ENCODE assay signal across 7 cellular contexts in the genomic region with DNA sequence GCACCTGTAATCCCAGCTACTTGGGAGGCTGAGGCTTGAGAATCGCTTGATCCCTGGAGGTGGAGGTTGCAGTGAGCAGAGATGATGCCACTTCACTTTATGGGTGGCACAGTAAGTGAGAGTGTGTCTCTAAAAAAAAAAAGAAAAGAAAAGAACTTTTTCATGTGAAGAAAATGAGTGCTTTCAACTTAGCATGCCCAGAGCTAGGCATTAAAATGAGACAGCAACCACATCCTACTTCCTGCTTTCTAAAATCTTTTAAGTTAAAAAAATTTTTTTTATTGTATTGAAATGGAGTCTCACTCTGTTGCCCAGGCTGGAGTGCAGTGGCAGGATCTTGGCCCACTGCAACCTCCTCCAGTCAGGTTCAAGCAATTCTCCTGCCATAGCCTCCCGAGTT.
A peak's percentile ranks its signal among the peaks of the same experiment; 100 is the strongest.
DNase-seq lines count a peak whose midpoint lies in the region; ATAC-seq and TF ChIP-seq lines count a peak whose summit lies in the region.
"Not testable (repeated sequence)": the region's sequence is repeated elsewhere in the genome, so short reads cannot be mapped to it uniquely, and the experiment has no call there.

No MANE protein-coding gene starts in this region.

- H3K27me3 ChIP-seq in DND-41 (ENCODE audit: insufficient read depth, low read length, poor library complexity): not testable (repeated sequence)

- not testable (repeated sequence) for H3K9me3 Mint-ChIP-seq in activated CD4-positive, alpha-beta T cell treated with anti-CD3 and anti-CD28 coated beads for 36 hours (ENCODE audit: low read depth); activated CD8-positive, alpha-beta T cell treated with anti-CD3 and anti-CD28 coated beads, Interleukin-2, amount 10 ng/mL, durations not matched to agents 7 days and 5 days (ENCODE audit: insufficient read depth); activated naive CD4-positive, alpha-beta T cell treated with anti-CD3 and anti-CD28 coated beads, Interleukin-2, amount 50 U/mL, for 72 hours; effector memory CD8-positive, alpha-beta T cell; natural killer cell; stimulated activated naive CD8-positive, alpha-beta T cell treated with anti-CD3 and anti-CD28 coated beads, Interleukin-15, amount 100 ng/mL, for 72 hours

- peak; percentile 75 for ATAC-seq in DND-41 (ENCODE audit: insufficient read depth, low read depth)
- ATAC-seq in activated CD4-positive, alpha-beta T cell treated with anti-CD3 and anti-CD28 coated beads for 36 hours: peak; percentile 36
- peak; percentile 75 for ATAC-seq in activated CD8-positive, alpha-beta T cell treated with anti-CD3 and anti-CD28 coated beads, Interleukin-2, amount 10 ng/mL, durations not matched to agents 7 days and 5 days
- ATAC-seq in activated naive CD4-positive, alpha-beta T cell treated with anti-CD3 and anti-CD28 coated beads, Interleukin-2, amount 50 U/mL, for 72 hours: peak; percentile 52 to 67
- ATAC-seq in effector memory CD8-positive, alpha-beta T cell (replicated peaks): peak; percentile 77
- ATAC-seq in natural killer cell: peak; percentile 57 to 70 (median 70)
- peak; percentile 68 for ATAC-seq in stimulated activated naive CD8-positive, alpha-beta T cell treated with anti-CD3 and anti-CD28 coated beads, Interleukin-15, amount 100 ng/mL, for 72 hours

- not testable (repeated sequence) for H3K4me3 ChIP-seq in DND-41 (ENCODE audit: low read depth in 1 of 2, low read length in 2 of 2)

- H3K9ac ChIP-seq in DND-41 (ENCODE audit: low read depth, low read length): not testable (repeated sequence)

- H2AFZ ChIP-seq in DND-41 (ENCODE audit: low read depth, low read length): not testable (repeated sequence)

- TF ChIP-seq CTCF in DND-41 (IDR thresholded peaks at IDR 0.05; ENCODE audit: borderline replicate concordance, extremely low read depth, low read length, poor library complexity, severe bottlenecking); natural killer cell (IDR thresholded peaks at IDR 0.05): not testable (repeated sequence)

- not testable (repeated sequence) for H3K4me2 ChIP-seq in DND-41 (ENCODE audit: insufficient read depth, low read length)

- POLR2A ChIA-PET in activated CD4-positive, alpha-beta T cell treated with anti-CD3 and anti-CD28 coated beads for 36 hours (lab: Charles Lee); activated CD8-positive, alpha-beta T cell treated with anti-CD3 and anti-CD28 coated beads, Interleukin-2, amount 10 ng/mL, durations not matched to agents 7 days and 5 days (lab: Charles Lee): not testable (repeated sequence)

- peak; percentile 27 for DNase-seq in DND-41
- not testable (repeated sequence) for DNase-seq in activated CD4-positive, alpha-beta T cell treated with anti-CD3 and anti-CD28 coated beads for 36 hours; activated CD8-positive, alpha-beta T cell treated with anti-CD3 and anti-CD28 coated beads, Interleukin-2, amount 10 ng/mL, durations not matched to agents 7 days and 5 days; activated naive CD4-positive, alpha-beta T cell treated with anti-CD3 and anti-CD28 coated beads, Interleukin-2, amount 50 U/mL, for 72 hours (ENCODE audit: low spot score in 2 of 2); effector memory CD8-positive, alpha-beta T cell; natural killer cell; stimulated activated naive CD8-positive, alpha-beta T cell treated with anti-CD3 and anti-CD28 coated beads, Interleukin-15, amount 100 ng/mL, for 72 hours

- not testable (repeated sequence) for H3K36me3 Mint-ChIP-seq in activated CD4-positive, alpha-beta T cell treated with anti-CD3 and anti-CD28 coated beads for 36 hours (ENCODE audit: low read depth); activated CD8-positive, alpha-beta T cell treated with anti-CD3 and anti-CD28 coated beads, Interleukin-2, amount 10 ng/mL, durations not matched to agents 7 days and 5 days (ENCODE audit: low read depth); activated naive CD4-positive, alpha-beta T cell treated with anti-CD3 and anti-CD28 coated beads, Interleukin-2, amount 50 U/mL, for 72 hours; effector memory CD8-positive, alpha-beta T cell (ENCODE audit: insufficient read depth); natural killer cell

- CTCF ChIA-PET in activated CD4-positive, alpha-beta T cell treated with anti-CD3 and anti-CD28 coated beads for 36 hours (lab: Charles Lee); activated CD8-positive, alpha-beta T cell treated with anti-CD3 and anti-CD28 coated beads, Interleukin-2, amount 10 ng/mL, durations not matched to agents 7 days and 5 days (lab: Charles Lee): not testable (repeated sequence)

- peak overlapping the region; percentile 72 for H3K27ac Mint-ChIP-seq in activated CD4-positive, alpha-beta T cell treated with anti-CD3 and anti-CD28 coated beads for 36 hours
- H3K27ac Mint-ChIP-seq in activated CD8-positive, alpha-beta T cell treated with anti-CD3 and anti-CD28 coated beads, Interleukin-2, amount 10 ng/mL, durations not matched to agents 7 days and 5 days: peak overlapping the region; percentile 95
- H3K27ac Mint-ChIP-seq in activated naive CD4-positive, alpha-beta T cell treated with anti-CD3 and anti-CD28 coated beads, Interleukin-2, amount 50 U/mL, for 72 hours: not testable (repeated sequence)
- peak overlapping the region in 1 of 2 donors; percentile 78 for H3K27ac Mint-ChIP-seq in effector memory CD8-positive, alpha-beta T cell
- H3K27ac Mint-ChIP-seq in natural killer cell: peak overlapping the region in 1 of 2 donors; percentile 93
- H3K27ac Mint-ChIP-seq in stimulated activated naive CD8-positive, alpha-beta T cell treated with anti-CD3 and anti-CD28 coated beads, Interleukin-15, amount 100 ng/mL, for 72 hours: peak overlapping the region in 1 of 2 donors; percentile 82

- not testable (repeated sequence) for H4K20me1 ChIP-seq in DND-41 (ENCODE audit: insufficient read depth, low read length)

- intact Hi-C loops in activated CD4-positive, alpha-beta T cell treated with anti-CD3 and anti-CD28 coated beads for 36 hours (cut with DNase I, micrococcal nuclease); natural killer cell (cut with micrococcal nuclease): not testable (repeated sequence)

- H3K27me3 Mint-ChIP-seq in activated CD4-positive, alpha-beta T cell treated with anti-CD3 and anti-CD28 coated beads for 36 hours; activated CD8-positive, alpha-beta T cell treated with anti-CD3 and anti-CD28 coated beads, Interleukin-2, amount 10 ng/mL, durations not matched to agents 7 days and 5 days (ENCODE audit: low read depth); effector memory CD8-positive, alpha-beta T cell; natural killer cell (ENCODE audit: low read depth in 2 of 2); stimulated activated naive CD8-positive, alpha-beta T cell treated with anti-CD3 and anti-CD28 coated beads, Interleukin-15, amount 100 ng/mL, for 72 hours: not testable (repeated sequence)

- not testable (repeated sequence) for H3K79me2 ChIP-seq in DND-41 (ENCODE audit: insufficient read depth, low read length)

- not testable (repeated sequence) for H3K4me1 ChIP-seq in DND-41 (ENCODE audit: insufficient read depth, low read length)

- not testable (repeated sequence) for H3K27ac ChIP-seq in DND-41 (ENCODE audit: low read length)

- not testable (repeated sequence) for H3K36me3 ChIP-seq in DND-41 (ENCODE audit: insufficient read depth, low read length)

- not testable (repeated sequence) for H3K9me3 ChIP-seq in DND-41 (ENCODE audit: insufficient read depth, low read length, severe bottlenecking)

- not testable (repeated sequence) for H3K4me3 Mint-ChIP-seq in activated CD4-positive, alpha-beta T cell treated with anti-CD3 and anti-CD28 coated beads for 36 hours; activated CD8-positive, alpha-beta T cell treated with anti-CD3 and anti-CD28 coated beads, Interleukin-2, amount 10 ng/mL, durations not matched to agents 7 days and 5 days; natural killer cell; stimulated activated naive CD8-positive, alpha-beta T cell treated with anti-CD3 and anti-CD28 coated beads, Interleukin-15, amount 100 ng/mL, for 72 hours
- H3K4me3 Mint-ChIP-seq in effector memory CD8-positive, alpha-beta T cell: peak overlapping the region in 1 of 2 donors; percentile 10

- H3K4me1 Mint-ChIP-seq in activated CD4-positive, alpha-beta T cell treated with anti-CD3 and anti-CD28 coated beads for 36 hours: peaks cover 28% of the 10 kb centered on the region
- peaks cover 35% of the 10 kb centered on the region for H3K4me1 Mint-ChIP-seq in activated CD8-positive, alpha-beta T cell treated with anti-CD3 and anti-CD28 coated beads, Interleukin-2, amount 10 ng/mL, durations not matched to agents 7 days and 5 days (ENCODE audit: low read depth)
- peaks cover 19 to 20% of the 10 kb centered on the region in 2 donors for H3K4me1 Mint-ChIP-seq in effector memory CD8-positive, alpha-beta T cell (ENCODE audit: low read depth in 2 of 2)
- peaks cover 16 to 27% of the 10 kb centered on the region in 2 donors for H3K4me1 Mint-ChIP-seq in natural killer cell
- peaks cover 33% of the 10 kb centered on the region for H3K4me1 Mint-ChIP-seq in stimulated activated naive CD8-positive, alpha-beta T cell treated with anti-CD3 and anti-CD28 coated beads, Interleukin-15, amount 100 ng/mL, for 72 hours
